8 cellular contexts compared by ENCODE assay signal in genomic region chr1:153545067-153546055, GRCh38. TPM values are rescaled to one million over a fixed set of nuclear protein-coding genes. Genes with fewer than 3 reads are reported as not detected.
DNase-seq lines count a peak whose midpoint lies in the region; ATAC-seq and TF ChIP-seq lines count a peak whose summit lies in the region.

S100A4 (minus strand) TSS chr1:153545806; CDS start chr1:153544794, 1,012 bp downstream.

- intact Hi-C loops in heart right ventricle (cut with DNase I) = loop anchor here in 1 of 10 donors (1.0 kb wide), 1 partner anchor 21 kb away; no protein-coding TSS in a partner anchor
- intact Hi-C loops in prostate gland (cut with DNase I) = no loop called here

- H3K27ac ChIP-seq in heart right ventricle (peak within 1 kb of the TSS; percentile 69 to 91 (median 80)), prostate gland (peak within 1 kb of the TSS; percentile 62 to 78), upper lobe of left lung (peak within 1 kb of the TSS; percentile 79 to 94 (median 90))

- POLR2A ChIA-PET in T-cell (lab: Charles Lee) = interaction anchor here (0.6 to 2.8 kb wide), 5 partner anchors 9 to 88 kb away, joined by 3 to 14 read pairs (median 4); partner anchors contain the start of gene S100A6 (in 1 of the 2)

- H3K4me3 ChIP-seq in BE2C (ENCODE audit: low read depth, low read length) (peak within 1 kb of the TSS; percentile 7; the same call in 1 of the 2 replicates), heart right ventricle (peak within 1 kb of the TSS; percentile 20 to 64 (median 52)), prostate gland (peak within 1 kb of the TSS; percentile 7 to 15), upper lobe of left lung (peak within 1 kb of the TSS; percentile 16 to 59 (median 52))

- H3K9me3 ChIP-seq in BE2C = no peaks in the 10 kb centered on the region
- H3K9me3 ChIP-seq in heart right ventricle = no peaks in the 10 kb centered on the region
- no peaks in the 10 kb centered on the region for H3K9me3 ChIP-seq in prostate gland
- no peaks in the 10 kb centered on the region for H3K9me3 ChIP-seq in upper lobe of left lung

- 44 to 52% methylated on average over 19 of the region's 19 CpGs for WGBS in heart right ventricle, 2 donors
- 42% methylated on average over 19 of the region's 19 CpGs for WGBS in prostate gland
- 28 to 29% methylated on average over 17 to 19 of the region's 19 CpGs for WGBS in upper lobe of left lung, 2 donors

- peak; percentile 74 for TF ChIP-seq POLR2A in prostate gland (IDR thresholded peaks at IDR 0.05)
- peak in 3 of 4 donors; percentile 60 to 68 (median 64) for TF ChIP-seq POLR2A in upper lobe of left lung (IDR thresholded peaks at IDR 0.05)

- peak; percentile 97 for DNase-seq in BE2C
- DNase-seq in NCI-H1092 treated with DMSO at 0.1 percent for 48 hours (lab: John Stamatoyannopoulos, UW) = peak; percentile 72
- peak; percentile 58 to 89 (median 74) for DNase-seq in T-cell
- peak; percentile 82 for DNase-seq in activated naive CD8-positive, alpha-beta T cell treated with anti-CD3 and anti-CD28 coated beads, Interleukin-2, amount 50 U/mL, for 16 hours (ENCODE audit: low read depth, low spot score)
- peak; percentile 94 to 95 for DNase-seq in heart right ventricle
- peak; percentile 93 for DNase-seq in prostate gland (ENCODE audit: low spot score)
- DNase-seq in upper lobe of left lung = peak; percentile 92 to 97

- TF ChIP-seq EP300 in upper lobe of left lung (IDR thresholded peaks at IDR 0.05) = peak in 1 of 4 donors; percentile 66

- H3K4me3 Mint-ChIP-seq in T-cell = peak within 1 kb of the TSS; percentile 91 to 95 (median 93)

- H3K27me3 Mint-ChIP-seq in T-cell = no peaks in the 10 kb centered on the region

- TF ChIP-seq CTCF in BE2C (IDR thresholded peaks at IDR 0.05; ENCODE audit: low read depth, low read length) (no peak), heart right ventricle (IDR thresholded peaks at IDR 0.05) (no peak), prostate gland (IDR thresholded peaks at IDR 0.05) (peak in 1 of 4 experiments; percentile 5), upper lobe of left lung (IDR thresholded peaks at IDR 0.05) (peak in 3 of 6 experiments; percentile 10 to 22 (median 11))

- no peaks in the 10 kb centered on the region for H3K36me3 ChIP-seq in BE2C
- H3K36me3 ChIP-seq in heart right ventricle = peaks cover 0 to 12% (median 0%) of the 10 kb centered on the region in 9 donors
- H3K36me3 ChIP-seq in prostate gland = no peaks in the 10 kb centered on the region
- H3K36me3 ChIP-seq in upper lobe of left lung = peaks cover 0 to 16% (median 2%) of the 10 kb centered on the region in 4 donors

- CTCF ChIA-PET in T-cell (lab: Charles Lee) = interaction anchor here (0.8 to 2.8 kb wide), 7 partner anchors 10 to 89 kb away, joined by 3 to 35 read pairs (median 8); partner anchors contain the start of genes CHTOP (in 1 of the 2) and S100A6 (in 1 of the 2)

- peaks cover 66 to 83% (median 74%) of the 10 kb centered on the region in 3 donors for H3K4me1 Mint-ChIP-seq in T-cell

- H3K9me3 Mint-ChIP-seq in T-cell = no peaks in the 10 kb centered on the region

- peaks cover 42% of the 10 kb centered on the region for H3K4me1 ChIP-seq in BE2C
- H3K4me1 ChIP-seq in heart right ventricle = peaks cover 29 to 100% (median 47%) of the 10 kb centered on the region in 9 donors
- no peaks in the 10 kb centered on the region for H3K4me1 ChIP-seq in prostate gland (replicated peaks)
- H3K4me1 ChIP-seq in upper lobe of left lung = peaks cover 87 to 97% (median 92%) of the 10 kb centered on the region in 4 donors

- peak within 1 kb of the TSS; percentile 100 for H3K27ac Mint-ChIP-seq in T-cell

- ATAC-seq in GM21529 (IDR thresholded peaks at IDR 0.05; ENCODE audit: unreplicated experiment) (peak; percentile 58), T-cell (replicated peaks in 1 of 4) (peak; percentile 78 to 85 (median 82)), heart right ventricle (peak; percentile 87 to 94 (median 92)), upper lobe of left lung (ENCODE audit: low FRiP score in 2 of 2) (peak; percentile 93 to 94)

- H3K36me3 Mint-ChIP-seq in T-cell = peaks cover 21% of the 10 kb centered on the region

- H3K27me3 ChIP-seq in BE2C = no peaks in the 10 kb centered on the region
- H3K27me3 ChIP-seq in heart right ventricle = no peaks in the 10 kb centered on the region
- H3K27me3 ChIP-seq in prostate gland (replicated peaks; ENCODE audit: insufficient read depth) = no peaks in the 10 kb centered on the region
- H3K27me3 ChIP-seq in upper lobe of left lung = no peaks in the 10 kb centered on the region

RNA-seq across cellular contexts. Expression of gene S100A4, which starts in this region (rescaled TPM):
- polyA plus RNA-seq in BE2C (2012; ENCODE audit: insufficient read depth, insufficient read length, low read depth) = 109 TPM
- total RNA-seq in T-cell = 100 to 1,000 TPM; 297 to 698 (median 384) TPM
- 100 to 1,000 TPM in 2 of 10 donors, 10 to 100 TPM in 8; 29.4 to 166 (median 68.1) TPM for total RNA-seq in heart right ventricle
- 100 to 1,000 TPM; 196 to 755 TPM for polyA plus RNA-seq in heart right ventricle
- total RNA-seq in prostate gland = 10 to 100 TPM; 56.3 to 71.3 TPM
- 100 to 1,000 TPM; 234 to 983 (median 633) TPM for total RNA-seq in upper lobe of left lung

Comparison
In these comparisons a context has a peak if more than half of its experiments do, and no peak if none do; other contexts are left out.
1. Peak in every context shown above with its lines: DNase-seq, ATAC-seq, H3K4me3 ChIP-seq and H3K27ac ChIP-seq.